9 cellular contexts compared by ENCODE assay signal in the genomic region with DNA sequence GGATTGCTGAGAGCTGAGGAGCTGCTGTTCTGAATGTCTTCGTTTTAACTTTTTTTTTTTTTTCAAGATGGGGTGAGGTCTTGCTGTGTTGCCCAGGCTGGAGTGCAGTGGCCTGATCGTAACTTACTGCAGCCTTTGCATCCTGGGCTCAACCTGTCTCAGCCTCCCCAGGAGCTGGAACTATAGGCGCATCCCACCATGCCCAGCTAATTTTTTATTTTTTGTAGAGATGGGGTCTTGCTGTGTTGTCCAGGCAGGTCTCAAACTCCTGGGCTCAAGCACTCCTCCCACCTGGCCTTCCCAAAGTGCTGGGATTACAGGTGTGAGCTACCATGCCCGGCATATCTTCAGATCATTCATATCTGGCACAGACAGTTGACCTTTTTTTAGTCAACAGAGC. TPM values are rescaled to one million over a fixed set of nuclear protein-coding genes. Genes with fewer than 3 reads are reported as not detected.
DNase-seq lines count a peak whose midpoint lies in the region; ATAC-seq and TF ChIP-seq lines count a peak whose summit lies in the region.
"Had no signal": no experiment of that assay in that cellular context is flagged by ENCODE, and none has a peak within 500 bp of the region (broad histone marks: within the 10 kb centered on the region; RNA-seq: fewer than 3 reads in every experiment).

No MANE protein-coding gene starts in this region.

- H3K27me3 ChIP-seq in ACC112 (ENCODE audit: insufficient read depth, low read length) (no peaks in the 10 kb centered on the region), esophagus muscularis mucosa (no peaks in the 10 kb centered on the region), trophoblast cell (ENCODE audit: insufficient read depth, low read length) (no peaks in the 10 kb centered on the region)

- no peak overlapping the region for H3K9ac ChIP-seq in trophoblast cell (ENCODE audit: low read length)

- H3K27ac ChIP-seq in ACC112 (ENCODE audit: low read depth, low read length) (peak overlapping the region; percentile 99), esophagus muscularis mucosa (replicated peaks in 1 of 4) (peak overlapping the region; percentile 89 to 92 (median 90)), trophoblast cell (ENCODE audit: low read depth, low read length) (peak overlapping the region; percentile 9)

- H2AFZ ChIP-seq in ACC112 (ENCODE audit: low read length, unreplicated experiment) (no peak overlapping the region), trophoblast cell (ENCODE audit: insufficient read depth, low read length, poor library complexity) (no peak overlapping the region)

- H3K14ac ChIP-seq in trophoblast cell (ENCODE audit: low read length), result no peak overlapping the region

- WGBS in esophagus muscularis mucosa, result 51% methylated on average over 2 of the region's 4 CpGs
- no CpG with 5 or more reads among the region's 4 CpGs for WGBS in trophoblast cell (ENCODE audit: extremely low coverage, insufficient coverage, insufficient read length)

- DNase-seq in RPMI8226 (peak; percentile 10), esophagus muscularis mucosa (ENCODE audit: extremely low spot score) (no peak), trophoblast cell (no peak)
- DNase-seq in activated CD4-positive, alpha-beta T cell treated with anti-CD3 and anti-CD28 coated beads, Interleukin-2, amount 50 U/mL, for 4 hours, result no peak
- DNase-seq: T-helper 9 cell had no signal

- H3K4me3 ChIP-seq in ACC112 (ENCODE audit: low read depth, low read length) (peak overlapping the region; percentile 31; the same call in 1 of the 2 replicates), esophagus muscularis mucosa (peak overlapping the region in 3 of 4 donors; percentile 11 to 28 (median 21)), trophoblast cell (ENCODE audit: low read depth, low read length) (no peak overlapping the region)

- H3K79me2 ChIP-seq in ACC112 (ENCODE audit: control insufficient read depth, insufficient read depth, low read length, unreplicated experiment), result peaks cover 94% of the 10 kb centered on the region
- H3K79me2 ChIP-seq in trophoblast cell (ENCODE audit: control insufficient read depth, insufficient read depth, low read length, poor library complexity), result peaks cover 17% of the 10 kb centered on the region

- TF ChIP-seq EP300 in esophagus muscularis mucosa (IDR thresholded peaks at IDR 0.05), result no peak

- no peak overlapping the region for H2BK120ac ChIP-seq in trophoblast cell (ENCODE audit: insufficient read depth, low read length, poor library complexity)

- H3K79me1 ChIP-seq in trophoblast cell (ENCODE audit: low read length), result peaks cover under 1% of the 10 kb centered on the region

- no peak overlapping the region for H3K4me2 ChIP-seq in trophoblast cell (ENCODE audit: low read length)

- H3K9me3 ChIP-seq in esophagus muscularis mucosa (no peaks in the 10 kb centered on the region), trophoblast cell (ENCODE audit: insufficient read depth, low read depth, low read length) (no peaks in the 10 kb centered on the region)

- H2BK12ac ChIP-seq in trophoblast cell (ENCODE audit: low read length), result no peak overlapping the region

- intact Hi-C loops in esophagus muscularis mucosa (cut with DNase I), result no loop called here

- TF ChIP-seq CTCF in esophagus muscularis mucosa (IDR thresholded peaks at IDR 0.05), result no peak

- no peak overlapping the region for H2BK5ac ChIP-seq in trophoblast cell (ENCODE audit: low read depth, low read length, poor library complexity)

- no peak overlapping the region for H4K12ac ChIP-seq in trophoblast cell (ENCODE audit: low read depth, low read length)

- H3K36me3 ChIP-seq in ACC112 (ENCODE audit: insufficient read depth, low read length) (no peaks in the 10 kb centered on the region), esophagus muscularis mucosa (no peaks in the 10 kb centered on the region), trophoblast cell (ENCODE audit: control insufficient read depth in 1 of 2, insufficient read depth in 2 of 2, low read length in 2 of 2) (no peaks in the 10 kb centered on the region)

- H3K4me1 ChIP-seq in ACC112 (ENCODE audit: control insufficient read depth, insufficient read depth, low read length, unreplicated experiment), result peaks cover 93% of the 10 kb centered on the region
- peaks cover 65 to 100% (median 98%) of the 10 kb centered on the region in 4 donors for H3K4me1 ChIP-seq in esophagus muscularis mucosa
- H3K4me1 ChIP-seq in trophoblast cell (ENCODE audit: control insufficient read depth in 1 of 2, insufficient read depth in 2 of 2, low read length in 2 of 2), result peaks cover 20 to 21% of the 10 kb centered on the region in 2 experiments

- ATAC-seq in HG03565 (IDR thresholded peaks at IDR 0.05; ENCODE audit: unreplicated experiment), result no peak
- ATAC-seq in GM19324 (IDR thresholded peaks at IDR 0.05; ENCODE audit: low FRiP score, unreplicated experiment), result no peak
- ATAC-seq in HG02852 (IDR thresholded peaks at IDR 0.05; ENCODE audit: unreplicated experiment), result no peak

- TF ChIP-seq POLR2A in esophagus muscularis mucosa (IDR thresholded peaks at IDR 0.05; ENCODE audit: low read depth), result no peak

- no peak overlapping the region for H2AK5ac ChIP-seq in trophoblast cell (ENCODE audit: low read length)

- H3K18ac ChIP-seq in trophoblast cell (ENCODE audit: low read length), result no peak overlapping the region

- no peak overlapping the region for H4K91ac ChIP-seq in trophoblast cell (ENCODE audit: low read depth, low read length)

- no peak overlapping the region for H3K23ac ChIP-seq in trophoblast cell (ENCODE audit: low read length)

- peak overlapping the region; percentile 29 for H3K4ac ChIP-seq in trophoblast cell (ENCODE audit: low read depth, low read length)

- no peak overlapping the region for H4K8ac ChIP-seq in trophoblast cell (ENCODE audit: low read depth, low read length)

RNA-seq across cellular contexts. Expression of gene TRIO, which starts 46.5 kb away (rescaled TPM):
- 100 to 1,000 TPM; 112 to 155 (median 145) TPM for total RNA-seq in esophagus muscularis mucosa
- polyA plus RNA-seq in trophoblast cell (2013), result 47.9 and 49.7 TPM in 2 replicates

Comparison
In these comparisons a context has a peak if more than half of its experiments do, and no peak if none do; other contexts are left out.
1. H3K27ac ChIP-seq: peak in every context shown above with its lines; median percentile 99 in ACC112; 90 in esophagus muscularis mucosa; 9 in trophoblast cell.